ENCODE assay signal across 9 cellular contexts in the genomic region with DNA sequence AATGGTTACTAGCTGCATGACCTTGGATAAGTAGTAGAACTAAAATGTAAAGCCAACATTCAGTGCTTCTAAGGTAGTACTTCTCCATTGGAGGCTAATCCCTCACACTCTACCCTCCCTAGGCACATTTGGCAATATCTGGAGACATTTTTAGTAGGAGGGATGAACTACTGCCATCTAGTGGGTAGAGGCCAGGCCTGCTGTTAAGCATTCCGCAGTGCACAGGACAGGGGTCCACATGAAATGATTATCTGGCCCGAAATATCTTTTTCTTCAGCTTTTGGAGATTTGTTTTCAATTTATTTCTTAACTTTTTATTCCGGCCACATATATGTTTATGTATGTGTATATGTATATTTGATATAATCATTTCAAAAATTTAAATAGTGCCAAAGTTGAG. TPM values are rescaled to one million over a fixed set of nuclear protein-coding genes. Genes with fewer than 3 reads are reported as not detected.
A peak's percentile ranks its signal among the peaks of the same experiment; 100 is the strongest.
DNase-seq lines count a peak whose midpoint lies in the region; ATAC-seq and TF ChIP-seq lines count a peak whose summit lies in the region.
"Had no signal": no experiment of that assay in that cellular context is flagged by ENCODE, and none has a peak within 500 bp of the region (broad histone marks: within the 10 kb centered on the region; RNA-seq: fewer than 3 reads in every experiment).

No MANE protein-coding gene starts in this region.

- no peaks in the 10 kb centered on the region for H3K27me3 Mint-ChIP-seq in activated naive CD8-positive, alpha-beta T cell treated with anti-CD3 and anti-CD28 coated beads for 36 hours

- ATAC-seq in HG03575 (IDR thresholded peaks at IDR 0.05; ENCODE audit: extremely low read depth, insufficient number of reproducible peaks, low FRiP score, unreplicated experiment) = peak; percentile 78
- no peak for ATAC-seq in GM18861 (IDR thresholded peaks at IDR 0.05; ENCODE audit: unreplicated experiment)

- TF ChIP-seq CTCF in SU-DHL-6 (IDR thresholded peaks at IDR 0.05; ENCODE audit: insufficient read depth, low read length, poor library complexity, severe bottlenecking) = peak; percentile 13

- no peak overlapping the region for H3K4me3 ChIP-seq in SU-DHL-6 (ENCODE audit: insufficient read depth, low read length, poor library complexity, severe bottlenecking)

- H3K4me1 Mint-ChIP-seq in activated naive CD8-positive, alpha-beta T cell treated with anti-CD3 and anti-CD28 coated beads for 36 hours = no peaks in the 10 kb centered on the region

- H3K9me3 Mint-ChIP-seq in activated naive CD8-positive, alpha-beta T cell treated with anti-CD3 and anti-CD28 coated beads for 36 hours = no peaks in the 10 kb centered on the region

- no peaks in the 10 kb centered on the region for H3K36me3 ChIP-seq in SU-DHL-6 (ENCODE audit: low read length)

- no peaks in the 10 kb centered on the region for H3K9me2 ChIP-seq in SU-DHL-6 (replicated peaks; ENCODE audit: insufficient read depth, low read length)

- no peaks in the 10 kb centered on the region for H3K9me3 ChIP-seq in SU-DHL-6 (ENCODE audit: insufficient read depth, low read length)

- H3K27ac ChIP-seq in SU-DHL-6 (ENCODE audit: low read depth, low read length) = no peak overlapping the region

- H3K27me3 ChIP-seq in SU-DHL-6 (ENCODE audit: low read length) = no peaks in the 10 kb centered on the region

- H3K79me2 ChIP-seq in SU-DHL-6 (ENCODE audit: insufficient read depth, low read length) = no peaks in the 10 kb centered on the region

- no peak overlapping the region for H3K4me3 Mint-ChIP-seq in activated naive CD8-positive, alpha-beta T cell treated with anti-CD3 and anti-CD28 coated beads for 36 hours

- H3K4me2 ChIP-seq in SU-DHL-6 (ENCODE audit: low read depth, low read length, poor library complexity, severe bottlenecking) = no peak overlapping the region

- H3K27ac Mint-ChIP-seq in activated naive CD8-positive, alpha-beta T cell treated with anti-CD3 and anti-CD28 coated beads for 36 hours = no peak overlapping the region

- no peaks in the 10 kb centered on the region for H3F3A ChIP-seq in SU-DHL-6 (ENCODE audit: insufficient read depth)

- no peaks in the 10 kb centered on the region for H3K36me3 Mint-ChIP-seq in activated naive CD8-positive, alpha-beta T cell treated with anti-CD3 and anti-CD28 coated beads for 36 hours

- H3K9ac ChIP-seq in SU-DHL-6 (ENCODE audit: low read length) = no peak overlapping the region

- H2AFZ ChIP-seq in SU-DHL-6 (ENCODE audit: low read depth, low read length, severe bottlenecking) = no peak overlapping the region

- H4K20me1 ChIP-seq in SU-DHL-6 (ENCODE audit: low read depth, low read length) = no peaks in the 10 kb centered on the region

- DNase-seq in ELR (ENCODE audit: low read depth) (peak; percentile 53), iPS-NIHi11 (ENCODE audit: low spot score) (peak; percentile 21), NCI-H2081 treated with DMSO at 0.1 percent for 48 hours (lab: John Stamatoyannopoulos, UW) (no peak)
- DNase-seq in activated naive CD8-positive, alpha-beta T cell treated with anti-CD3 and anti-CD28 coated beads for 36 hours = no peak
- no peak for DNase-seq in stimulated activated CD4-positive, alpha-beta T cell treated with anti-CD3 and anti-CD28 coated beads, Interleukin-12 subunit alpha, Interleukin-12 subunit beta, amount 100 ng/mL, for 4 hours

RNA-seq across cellular contexts. Expression of gene SPANXC, which starts 36.0 kb away (rescaled TPM):
- not detected for total RNA-seq in activated naive CD8-positive, alpha-beta T cell treated with anti-CD3 and anti-CD28 coated beads for 36 hours
- total RNA-seq: temporal lobe had no signal

Comparison
In these comparisons a context has a peak if more than half of its experiments do, and no peak if none do; other contexts are left out.
1. DNase-seq: peak in ELR (single experiment) and iPS-NIHi11 (single experiment); none in activated naive CD8-positive, alpha-beta T cell treated with anti-CD3 and anti-CD28 coated beads for 36 hours (single experiment), NCI-H2081 treated with DMSO at 0.1 percent for 48 hours (single experiment) and stimulated activated CD4-positive, alpha-beta T cell treated with anti-CD3 and anti-CD28 coated beads, Interleukin-12 subunit alpha, Interleukin-12 subunit beta, amount 100 ng/mL, for 4 hours (single experiment).